Comparison of ENCODE assay signal across 9 cellular contexts in genomic region chr2:86836914-86837695, GRCh38. TPM values are rescaled to one million over a fixed set of nuclear protein-coding genes. Genes with fewer than 3 reads are reported as not detected.
DNase-seq lines count a peak whose midpoint lies in the region; ATAC-seq and TF ChIP-seq lines count a peak whose summit lies in the region.
"Not testable (repeated sequence)": the region's sequence is repeated elsewhere in the genome, so short reads cannot be mapped to it uniquely, and the experiment has no call there.
"Had no signal": no experiment of that assay in that cellular context is flagged by ENCODE, and none has a peak within 500 bp of the region (broad histone marks: within the 10 kb centered on the region; RNA-seq: fewer than 3 reads in every experiment).

No MANE protein-coding gene starts in this region.

- ATAC-seq in heart left ventricle: peak; percentile 79 to 96 (median 92)

- peak overlapping the region; percentile 67 for H3K4me3 ChIP-seq in ACC112 (ENCODE audit: low read depth, low read length)
- not testable (repeated sequence) for H3K4me3 ChIP-seq in HL-60 (replicated peaks; ENCODE audit: insufficient read depth, low read length); SK-N-SH (ENCODE audit: low read depth in 2 of 2, low read length in 1 of 2)
- H3K4me3 ChIP-seq in heart left ventricle: peak overlapping the region in 4 of 12 donors; percentile 20 to 35 (median 24)

- POLR2A ChIA-PET in SK-N-SH (lab: Yijun Ruan, JAX): not testable (repeated sequence)

- not testable (repeated sequence) for H3K27ac ChIP-seq in ACC112 (ENCODE audit: low read depth, low read length); HL-60 (replicated peaks)
- H3K27ac ChIP-seq in SK-N-SH (ENCODE audit: low read depth in 2 of 2, low read length in 1 of 2) (peak overlapping the region in 1 of 2 experiments; percentile 36; a peak in 1 of 4 replicates), caudate nucleus (ENCODE audit: low read depth, low read length) (peak overlapping the region; percentile 8), heart left ventricle (peak overlapping the region in 5 of 12 donors; percentile 10 to 55 (median 51))

- peak; percentile 43 to 77 for DNase-seq in HL-60 (ENCODE audit: low read depth in 1 of 2, low spot score in 1 of 2)
- not testable (repeated sequence) for DNase-seq in SK-N-SH
- peak; percentile 55 for DNase-seq in activated T-cell treated with anti-CD3 and anti-CD28 coated beads, Interleukin-2, amount 50 U/mL, for 1 hour
- DNase-seq in caudate nucleus (lab: John Stamatoyannopoulos, UW): peak in 40 of 61 donors; percentile 3 to 90 (median 32)
- DNase-seq in heart left ventricle: peak in 4 of 5 donors; percentile 63 to 68 (median 64)
- DNase-seq in occipital lobe (lab: John Stamatoyannopoulos, UW): peak; percentile 61
- DNase-seq in stimulated activated CD4-positive, alpha-beta T cell treated with anti-CD3 and anti-CD28 coated beads, TNF-alpha, amount 100 ng/mL, for 48 hours (ENCODE audit: low read depth in 3 of 3): peak; percentile 32 to 37 (median 32)

- CTCF ChIA-PET in SK-N-SH (lab: Yijun Ruan, JAX): not testable (repeated sequence)

- H3K9me3 ChIP-seq in SK-N-SH, heart left ventricle: not testable (repeated sequence)

- not testable (repeated sequence) for H3K79me2 ChIP-seq in ACC112 (ENCODE audit: control insufficient read depth, insufficient read depth, low read length, unreplicated experiment); SK-N-SH (ENCODE audit: insufficient read depth)

- not testable (repeated sequence) for TF ChIP-seq RAD21 in SK-N-SH (IDR thresholded peaks at IDR 0.05; ENCODE audit: low read length)

- H3K36me3 ChIP-seq in ACC112 (ENCODE audit: insufficient read depth, low read length); SK-N-SH (replicated peaks in 1 of 2; ENCODE audit: control insufficient read depth in 1 of 2, insufficient read depth in 2 of 2, low read length in 1 of 2); heart left ventricle: not testable (repeated sequence)

- H3K4me2 ChIP-seq in SK-N-SH: peak overlapping the region; percentile 53

- WGBS in SK-N-SH (ENCODE audit: low lambda C conversion rate): 46% methylated on average over 17 of the region's 19 CpGs
- WGBS in heart left ventricle, 4 donors: 48 to 87% (median 53%) methylated on average over 8 to 16 of the region's 19 CpGs

- TF ChIP-seq CTCF in HL-60 (IDR thresholded peaks at IDR 0.05; ENCODE audit: insufficient read depth, low read length); SK-N-SH (IDR thresholded peaks at IDR 0.05); heart left ventricle (IDR thresholded peaks at IDR 0.05): not testable (repeated sequence)

- not testable (repeated sequence) for H3K27me3 ChIP-seq in ACC112 (ENCODE audit: insufficient read depth, low read length); HL-60 (ENCODE audit: insufficient read depth, poor library complexity, severe bottlenecking); SK-N-SH (ENCODE audit: insufficient read depth); heart left ventricle

- not testable (repeated sequence) for H3F3A ChIP-seq in SK-N-SH (replicated peaks; ENCODE audit: insufficient read depth)

- not testable (repeated sequence) for H3K9me2 ChIP-seq in SK-N-SH

- H4K20me1 ChIP-seq in SK-N-SH (ENCODE audit: insufficient read depth): not testable (repeated sequence)

- H3K4me1 ChIP-seq in ACC112 (ENCODE audit: control insufficient read depth, insufficient read depth, low read length, unreplicated experiment); SK-N-SH (ENCODE audit: control insufficient read depth in 1 of 2, insufficient read depth in 2 of 2, low read depth in 1 of 2, low read length in 1 of 2); heart left ventricle: not testable (repeated sequence)

- H3K9ac ChIP-seq in SK-N-SH: not testable (repeated sequence)

- H2AFZ ChIP-seq in ACC112 (ENCODE audit: low read length, unreplicated experiment): not testable (repeated sequence)
- H2AFZ ChIP-seq in SK-N-SH (ENCODE audit: low read depth): peak overlapping the region; percentile 46; the same call in 1 of the 2 replicates

- TF ChIP-seq POLR2A in heart left ventricle (IDR thresholded peaks at IDR 0.05): not testable (repeated sequence)

- intact Hi-C loops in heart left ventricle (cut with DNase I): not testable (repeated sequence)

- not testable (repeated sequence) for TF ChIP-seq EP300 in SK-N-SH (IDR thresholded peaks at IDR 0.05; ENCODE audit: borderline replicate concordance in 1 of 2, low read depth in 1 of 2, low read length in 1 of 2)

TF ChIP-seq in SK-N-SH, 30 proteins besides CTCF, POLR2A, EP300 and RAD21:
- TF ChIP-seq JUND (IDR thresholded peaks at IDR 0.05): peak; percentile 30
- peak; percentile 27; the same call in 1 of the 2 replicates for TF ChIP-seq PBX3 (IDR thresholded peaks at IDR 0.05)
- peak; percentile 44; the same call in 1 of the 2 replicates for TF ChIP-seq MAX (IDR thresholded peaks at IDR 0.05; ENCODE audit: low read depth)
- peak; percentile 43; the same call in 1 of the 2 replicates for TF ChIP-seq TCF12 (IDR thresholded peaks at IDR 0.05)
- TF ChIP-seq FOSL2 (IDR thresholded peaks at IDR 0.05; ENCODE audit: borderline replicate concordance, low read depth): peak; percentile 69

RNA-seq across cellular contexts. Expression of gene CD8B, which starts 24.6 kb away (rescaled TPM):
- polyA plus RNA-seq in SK-N-SH (2012; rRNA removed) (not detected in 2 replicates), heart left ventricle (under 1 TPM in 1 of 2 donors, not detected in 1; 0.21 TPM)
- polyA plus RNA-seq in SK-N-SH (2012; cell fraction: cytosol; rRNA removed): not detected in 2 replicates
- not detected in 2 replicates for polyA plus RNA-seq in SK-N-SH (2012; cell fraction: nucleus; rRNA removed)
- total RNA-seq in heart left ventricle (1 to 10 TPM in 2 of 9 donors, under 1 TPM in 1, not detected in 6; 0.42 to 4.0 (median 1.6) TPM), occipital lobe (not detected)
- total RNA-seq: SJCRH30 had no signal

RNA-seq across cellular contexts. Expression of gene CD8A, which starts 46.4 kb away (rescaled TPM):
- 0.05 and 0.08 TPM in 2 replicates for polyA plus RNA-seq in SK-N-SH (2012; rRNA removed)
- polyA plus RNA-seq in SK-N-SH (2012; cell fraction: cytosol; rRNA removed): 0.03 and 0.10 TPM in 2 replicates
- 0.07 and 0.19 TPM in 2 replicates for polyA plus RNA-seq in SK-N-SH (2012; cell fraction: nucleus; rRNA removed)
- total RNA-seq in heart left ventricle: 10 to 100 TPM in 1 of 9 donors, 1 to 10 TPM in 1, under 1 TPM in 6, not detected in 1; 0.24 to 11.1 (median 0.43) TPM
- under 1 TPM; 0.33 to 0.65 TPM for polyA plus RNA-seq in heart left ventricle
- 1.1 TPM for total RNA-seq in occipital lobe
